In the genomic region with DNA sequence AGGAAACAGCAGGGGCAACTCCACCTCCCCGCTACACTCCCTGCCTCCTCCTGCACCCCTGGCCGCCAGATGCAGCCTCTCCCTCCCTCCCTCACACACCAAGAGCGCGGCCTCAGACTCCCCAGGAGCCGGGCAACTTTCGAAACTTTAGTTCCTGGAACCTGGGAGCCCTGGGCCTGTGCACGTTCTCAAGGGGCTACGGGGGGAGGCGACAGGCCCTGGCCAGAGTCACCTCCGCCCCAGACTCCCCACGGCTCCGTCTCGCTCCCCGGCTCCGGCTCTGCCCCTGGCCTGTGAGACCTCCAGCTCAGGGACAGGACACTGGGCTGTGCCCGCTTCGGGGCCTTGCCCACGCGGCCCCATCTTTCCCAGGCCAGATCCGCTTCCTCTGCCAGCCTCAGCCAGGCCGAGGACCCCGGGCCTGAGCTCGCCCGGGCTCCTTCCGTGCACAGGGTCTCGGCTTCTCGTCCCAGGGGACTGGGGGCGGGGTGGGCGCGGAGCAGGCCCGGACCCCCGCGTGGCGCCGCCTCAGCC, we compare ENCODE assay signal across 1 cellular context.
TF ChIP-seq lines count a peak whose summit lies in the region.

No MANE protein-coding gene starts in this region.

TF ChIP-seq in H1, 55 proteins besides CTCF, POLR2A, EP300 and RAD21:
- TF ChIP-seq SRF (IDR thresholded peaks at IDR 0.05; ENCODE audit: low read depth, low read length): no peak
- TF ChIP-seq ASH2L (IDR thresholded peaks at IDR 0.05; ENCODE audit: low read length): peak; percentile 36
- TF ChIP-seq PHF8 (conservative IDR thresholded peaks at IDR 0.05; ENCODE audit: low read depth, low read length): peak; percentile 40; the same call in 1 of the 2 replicates
- TF ChIP-seq GTF2F1 (IDR thresholded peaks at IDR 0.05; ENCODE audit: borderline replicate concordance, low read depth, low read length): no peak
- TF ChIP-seq SUZ12 (IDR thresholded peaks at IDR 0.05; ENCODE audit: low read length): no peak
- TF ChIP-seq, protein P1, sequence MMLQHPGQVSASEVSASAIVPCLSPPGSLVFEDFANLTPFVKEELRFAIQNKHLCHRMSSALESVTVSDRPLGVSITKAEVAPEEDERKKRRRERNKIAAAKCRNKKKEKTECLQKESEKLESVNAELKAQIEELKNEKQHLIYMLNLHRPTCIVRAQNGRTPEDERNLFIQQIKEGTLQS (IDR thresholded peaks at IDR 0.05; ENCODE audit: insufficient read depth, low read depth, low read length): no peak
- no peak for TF ChIP-seq TEAD4 (IDR thresholded peaks at IDR 0.05; ENCODE audit: low read depth, low read length)
- TF ChIP-seq EGR1 (IDR thresholded peaks at IDR 0.05; ENCODE audit: borderline replicate concordance, low read depth, low read length): peak; percentile 64
- no peak for TF ChIP-seq POU5F1 (IDR thresholded peaks at IDR 0.05; ENCODE audit: low read depth, low read length)
- TF ChIP-seq SP4 (IDR thresholded peaks at IDR 0.05; ENCODE audit: low read length): no peak
- TF ChIP-seq SIN3A (conservative IDR thresholded peaks at IDR 0.05 in 1 of 2, IDR thresholded peaks at IDR 0.05 in 1 of 2; ENCODE audit: low read depth in 1 of 2, low read length in 2 of 2): peak in 1 of 2 experiments; percentile 85; a peak in 2 of 4 replicates
